3 cellular contexts compared by ENCODE assay signal in genomic region chr6:21986703-21987102, GRCh38.
TF ChIP-seq lines count a peak whose summit lies in the region.

No MANE protein-coding gene starts in this region.

TF ChIP-seq in liver, 16 proteins besides CTCF, POLR2A, EP300 and RAD21 (continued from another document):
- TF ChIP-seq TAF1 (conservative IDR thresholded peaks at IDR 0.05) (no peak), FOXA1 (IDR thresholded peaks at IDR 0.05) (no peak), YY1 (IDR thresholded peaks at IDR 0.05) (no peak), JUND (IDR thresholded peaks at IDR 0.05) (no peak), FOXA2 (IDR thresholded peaks at IDR 0.05) (no peak), REST (IDR thresholded peaks at IDR 0.05) (no peak), EGR1 (IDR thresholded peaks at IDR 0.05; ENCODE audit: low read depth in 2 of 2) (no peak), RXRA (IDR thresholded peaks at IDR 0.05) (no peak), GABPA (IDR thresholded peaks at IDR 0.05 in 1 of 2, conservative IDR thresholded peaks at IDR 0.05 in 1 of 2) (no peak), NR2F2 (IDR thresholded peaks at IDR 0.05) (no peak)
- TF ChIP-seq, protein P1, sequence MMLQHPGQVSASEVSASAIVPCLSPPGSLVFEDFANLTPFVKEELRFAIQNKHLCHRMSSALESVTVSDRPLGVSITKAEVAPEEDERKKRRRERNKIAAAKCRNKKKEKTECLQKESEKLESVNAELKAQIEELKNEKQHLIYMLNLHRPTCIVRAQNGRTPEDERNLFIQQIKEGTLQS (IDR thresholded peaks at IDR 0.05), result no peak
- TF ChIP-seq, protein P2, sequence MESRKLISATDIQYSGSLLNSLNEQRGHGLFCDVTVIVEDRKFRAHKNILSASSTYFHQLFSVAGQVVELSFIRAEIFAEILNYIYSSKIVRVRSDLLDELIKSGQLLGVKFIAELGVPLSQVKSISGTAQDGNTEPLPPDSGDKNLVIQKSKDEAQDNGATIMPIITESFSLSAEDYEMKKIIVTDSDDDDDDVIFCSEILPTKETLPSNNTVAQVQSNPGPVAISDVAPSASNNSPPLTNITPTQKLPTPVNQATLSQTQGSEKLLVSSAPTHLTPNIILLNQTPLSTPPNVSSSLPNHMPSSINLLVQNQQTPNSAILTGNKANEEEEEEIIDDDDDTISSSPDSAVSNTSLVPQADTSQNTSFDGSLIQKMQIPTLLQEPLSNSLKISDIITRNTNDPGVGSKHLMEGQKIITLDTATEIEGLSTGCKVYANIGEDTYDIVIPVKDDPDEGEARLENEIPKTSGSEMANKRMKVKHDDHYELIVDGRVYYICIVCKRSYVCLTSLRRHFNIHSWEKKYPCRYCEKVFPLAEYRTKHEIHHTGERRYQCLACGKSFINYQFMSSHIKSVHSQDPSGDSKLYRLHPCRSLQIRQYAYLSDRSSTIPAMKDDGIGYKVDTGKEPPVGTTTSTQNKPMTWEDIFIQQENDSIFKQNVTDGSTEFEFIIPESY (IDR thresholded peaks at IDR 0.05), result no peak
TF ChIP-seq in liver: peak in this region for 0.

TF ChIP-seq in HepG2, 621 proteins besides CTCF, POLR2A, EP300 and RAD21 (continued from another document and continues in another):
- TF ChIP-seq NR2C2 (CRISPR knock-in tag; IDR thresholded peaks at IDR 0.05; ENCODE audit: borderline replicate concordance) (no peak), ATRX (CRISPR knock-in tag; IDR thresholded peaks at IDR 0.05; ENCODE audit: borderline replicate concordance) (no peak), ZNF672 (CRISPR knock-in tag; IDR thresholded peaks at IDR 0.05) (no peak), RCOR2 (CRISPR knock-in tag; IDR thresholded peaks at IDR 0.05) (no peak), ZBTB7B (CRISPR knock-in tag; IDR thresholded peaks at IDR 0.05) (no peak), GMEB1 (CRISPR knock-in tag; IDR thresholded peaks at IDR 0.05; ENCODE audit: borderline replicate concordance) (no peak)
- TF ChIP-seq, protein P3, sequence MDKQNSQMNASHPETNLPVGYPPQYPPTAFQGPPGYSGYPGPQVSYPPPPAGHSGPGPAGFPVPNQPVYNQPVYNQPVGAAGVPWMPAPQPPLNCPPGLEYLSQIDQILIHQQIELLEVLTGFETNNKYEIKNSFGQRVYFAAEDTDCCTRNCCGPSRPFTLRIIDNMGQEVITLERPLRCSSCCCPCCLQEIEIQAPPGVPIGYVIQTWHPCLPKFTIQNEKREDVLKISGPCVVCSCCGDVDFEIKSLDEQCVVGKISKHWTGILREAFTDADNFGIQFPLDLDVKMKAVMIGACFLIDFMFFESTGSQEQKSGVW (CRISPR knock-in tag; IDR thresholded peaks at IDR 0.05; ENCODE audit: borderline replicate concordance), result no peak
- TF ChIP-seq, protein P4, sequence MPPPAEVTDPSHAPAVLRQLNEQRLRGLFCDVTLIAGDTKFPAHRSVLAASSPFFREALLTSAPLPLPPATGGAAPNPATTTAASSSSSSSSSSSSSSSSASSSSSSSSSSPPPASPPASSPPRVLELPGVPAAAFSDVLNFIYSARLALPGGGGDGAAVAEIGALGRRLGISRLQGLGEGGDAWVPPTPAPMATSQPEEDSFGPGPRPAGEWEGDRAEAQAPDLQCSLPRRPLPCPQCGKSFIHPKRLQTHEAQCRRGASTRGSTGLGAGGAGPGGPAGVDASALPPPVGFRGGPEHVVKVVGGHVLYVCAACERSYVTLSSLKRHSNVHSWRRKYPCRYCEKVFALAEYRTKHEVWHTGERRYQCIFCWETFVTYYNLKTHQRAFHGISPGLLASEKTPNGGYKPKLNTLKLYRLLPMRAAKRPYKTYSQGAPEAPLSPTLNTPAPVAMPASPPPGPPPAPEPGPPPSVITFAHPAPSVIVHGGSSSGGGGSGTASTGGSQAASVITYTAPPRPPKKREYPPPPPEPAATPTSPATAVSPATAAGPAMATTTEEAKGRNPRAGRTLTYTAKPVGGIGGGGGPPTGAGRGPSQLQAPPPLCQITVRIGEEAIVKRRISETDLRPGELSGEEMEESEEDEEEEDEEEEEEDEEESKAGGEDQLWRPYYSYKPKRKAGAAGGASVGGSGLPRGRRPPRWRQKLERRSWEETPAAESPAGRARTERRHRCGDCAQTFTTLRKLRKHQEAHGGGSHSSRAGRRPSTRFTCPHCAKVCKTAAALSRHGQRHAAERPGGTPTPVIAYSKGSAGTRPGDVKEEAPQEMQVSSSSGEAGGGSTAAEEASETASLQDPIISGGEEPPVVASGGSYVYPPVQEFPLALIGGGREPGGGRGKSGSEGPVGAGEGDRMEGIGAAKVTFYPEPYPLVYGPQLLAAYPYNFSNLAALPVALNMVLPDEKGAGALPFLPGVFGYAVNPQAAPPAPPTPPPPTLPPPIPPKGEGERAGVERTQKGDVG (CRISPR knock-in tag; IDR thresholded peaks at IDR 0.05; ENCODE audit: borderline replicate concordance), result no peak
- TF ChIP-seq, protein P5, sequence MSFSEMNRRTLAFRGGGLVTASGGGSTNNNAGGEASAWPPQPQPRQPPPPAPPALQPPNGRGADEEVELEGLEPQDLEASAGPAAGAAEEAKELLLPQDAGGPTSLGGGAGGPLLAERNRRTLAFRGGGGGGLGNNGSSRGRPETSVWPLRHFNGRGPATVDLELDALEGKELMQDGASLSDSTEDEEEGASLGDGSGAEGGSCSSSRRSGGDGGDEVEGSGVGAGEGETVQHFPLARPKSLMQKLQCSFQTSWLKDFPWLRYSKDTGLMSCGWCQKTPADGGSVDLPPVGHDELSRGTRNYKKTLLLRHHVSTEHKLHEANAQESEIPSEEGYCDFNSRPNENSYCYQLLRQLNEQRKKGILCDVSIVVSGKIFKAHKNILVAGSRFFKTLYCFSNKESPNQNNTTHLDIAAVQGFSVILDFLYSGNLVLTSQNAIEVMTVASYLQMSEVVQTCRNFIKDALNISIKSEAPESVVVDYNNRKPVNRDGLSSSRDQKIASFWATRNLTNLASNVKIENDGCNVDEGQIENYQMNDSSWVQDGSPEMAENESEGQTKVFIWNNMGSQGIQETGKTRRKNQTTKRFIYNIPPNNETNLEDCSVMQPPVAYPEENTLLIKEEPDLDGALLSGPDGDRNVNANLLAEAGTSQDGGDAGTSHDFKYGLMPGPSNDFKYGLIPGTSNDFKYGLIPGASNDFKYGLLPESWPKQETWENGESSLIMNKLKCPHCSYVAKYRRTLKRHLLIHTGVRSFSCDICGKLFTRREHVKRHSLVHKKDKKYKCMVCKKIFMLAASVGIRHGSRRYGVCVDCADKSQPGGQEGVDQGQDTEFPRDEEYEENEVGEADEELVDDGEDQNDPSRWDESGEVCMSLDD (CRISPR knock-in tag; IDR thresholded peaks at IDR 0.05; ENCODE audit: borderline replicate concordance), result no peak
- TF ChIP-seq, protein P6, sequence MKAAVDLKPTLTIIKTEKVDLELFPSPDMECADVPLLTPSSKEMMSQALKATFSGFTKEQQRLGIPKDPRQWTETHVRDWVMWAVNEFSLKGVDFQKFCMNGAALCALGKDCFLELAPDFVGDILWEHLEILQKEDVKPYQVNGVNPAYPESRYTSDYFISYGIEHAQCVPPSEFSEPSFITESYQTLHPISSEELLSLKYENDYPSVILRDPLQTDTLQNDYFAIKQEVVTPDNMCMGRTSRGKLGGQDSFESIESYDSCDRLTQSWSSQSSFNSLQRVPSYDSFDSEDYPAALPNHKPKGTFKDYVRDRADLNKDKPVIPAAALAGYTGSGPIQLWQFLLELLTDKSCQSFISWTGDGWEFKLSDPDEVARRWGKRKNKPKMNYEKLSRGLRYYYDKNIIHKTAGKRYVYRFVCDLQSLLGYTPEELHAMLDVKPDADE (CRISPR knock-in tag; IDR thresholded peaks at IDR 0.05), result no peak

TF ChIP-seq in endothelial cell of umbilical vein, 7 proteins besides CTCF, POLR2A, EP300 and RAD21:
- TF ChIP-seq, protein P7, sequence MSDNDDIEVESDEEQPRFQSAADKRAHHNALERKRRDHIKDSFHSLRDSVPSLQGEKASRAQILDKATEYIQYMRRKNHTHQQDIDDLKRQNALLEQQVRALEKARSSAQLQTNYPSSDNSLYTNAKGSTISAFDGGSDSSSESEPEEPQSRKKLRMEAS (IDR thresholded peaks at IDR 0.05; ENCODE audit: insufficient read depth, insufficient read length), result no peak
- TF ChIP-seq MYC (IDR thresholded peaks at IDR 0.05; ENCODE audit: low read depth, low read length) (no peak), FOS (IDR thresholded peaks at IDR 0.05; ENCODE audit: borderline replicate concordance, insufficient read depth, low read length) (no peak), POLR2AphosphoS5 (IDR thresholded peaks at IDR 0.05; ENCODE audit: insufficient read depth, low read depth, low read length) (no peak), JUN (IDR thresholded peaks at IDR 0.05; ENCODE audit: borderline replicate concordance, insufficient read depth, insufficient read length, low read depth) (no peak), GATA2 (IDR thresholded peaks at IDR 0.05; ENCODE audit: insufficient read depth, insufficient read length, low read depth, low read length) (no peak), EZH2 (IDR thresholded peaks at IDR 0.05; ENCODE audit: borderline replicate concordance, low read depth, low read length, severe bottlenecking) (no peak)
